Comparison of ENCODE assay signal across 13 cellular contexts in genomic region chr2:202299712-202300111, GRCh38. TPM values are rescaled to one million over a fixed set of nuclear protein-coding genes. Genes with fewer than 3 reads are reported as not detected.
DNase-seq lines count a peak whose midpoint lies in the region; ATAC-seq and TF ChIP-seq lines count a peak whose summit lies in the region.
"Had no signal": no experiment of that assay in that cellular context is flagged by ENCODE, and none has a peak within 500 bp of the region (broad histone marks: within the 10 kb centered on the region; RNA-seq: fewer than 3 reads in every experiment).

No MANE protein-coding gene starts in this region.

- CTCF ChIA-PET in activated CD4-positive, alpha-beta T cell treated with anti-CD3 and anti-CD28 coated beads for 36 hours (lab: Charles Lee) = interaction anchor here (0.6 to 2.3 kb wide), 3 partner anchors 12 to 446 kb away, joined by 3 to 11 read pairs (median 7); no protein-coding TSS in a partner anchor

- POLR2A ChIA-PET in activated CD4-positive, alpha-beta T cell treated with anti-CD3 and anti-CD28 coated beads for 36 hours (lab: Charles Lee) = interaction anchor here (0.6 to 1.6 kb wide), 7 partner anchors 12 to 668 kb away, joined by 3 to 9 read pairs (median 3); no protein-coding TSS in a partner anchor

- H3K4me1 Mint-ChIP-seq in activated CD4-positive, alpha-beta T cell treated with anti-CD3 and anti-CD28 coated beads for 36 hours = peaks cover 44% of the 10 kb centered on the region
- peaks cover 5 to 7% of the 10 kb centered on the region in 2 donors for H3K4me1 Mint-ChIP-seq in natural killer cell

- intact Hi-C loops in activated CD4-positive, alpha-beta T cell treated with anti-CD3 and anti-CD28 coated beads for 36 hours (cut with DNase I, micrococcal nuclease) = loop anchor here (1.0 to 5.0 kb wide), 3 partner anchors 21 to 78 kb away; partner anchors contain the start of genes BMPR2 (in 2 of the 2) and SUMO1 (in 2 of the 2)
- intact Hi-C loops in natural killer cell (cut with micrococcal nuclease) = no loop called here

- no peak overlapping the region for H3K4me3 Mint-ChIP-seq in activated CD4-positive, alpha-beta T cell treated with anti-CD3 and anti-CD28 coated beads for 36 hours
- no peak overlapping the region for H3K4me3 Mint-ChIP-seq in natural killer cell

- H3K9me3 Mint-ChIP-seq in activated CD4-positive, alpha-beta T cell treated with anti-CD3 and anti-CD28 coated beads for 36 hours (ENCODE audit: low read depth) = no peaks in the 10 kb centered on the region
- H3K9me3 Mint-ChIP-seq in natural killer cell = no peaks in the 10 kb centered on the region

- no peaks in the 10 kb centered on the region for H3K27me3 Mint-ChIP-seq in activated CD4-positive, alpha-beta T cell treated with anti-CD3 and anti-CD28 coated beads for 36 hours
- H3K27me3 Mint-ChIP-seq in natural killer cell (ENCODE audit: low read depth in 2 of 2) = no peaks in the 10 kb centered on the region

- peak; percentile 83 for ATAC-seq in activated CD4-positive, alpha-beta T cell treated with anti-CD3 and anti-CD28 coated beads for 36 hours
- ATAC-seq in GM21786 (IDR thresholded peaks at IDR 0.05; ENCODE audit: unreplicated experiment) (peak; percentile 95), HG03439 (IDR thresholded peaks at IDR 0.05; ENCODE audit: unreplicated experiment) (peak; percentile 64), natural killer cell (peak in 1 of 3 donors; percentile 30)
- ATAC-seq: heart left ventricle had no signal

- TF ChIP-seq CTCF in natural killer cell (IDR thresholded peaks at IDR 0.05) = no peak

- H3K36me3 Mint-ChIP-seq in activated CD4-positive, alpha-beta T cell treated with anti-CD3 and anti-CD28 coated beads for 36 hours (ENCODE audit: low read depth) = peaks cover 76% of the 10 kb centered on the region
- peaks cover 42% of the 10 kb centered on the region for H3K36me3 Mint-ChIP-seq in natural killer cell

- DNase-seq in activated CD4-positive, alpha-beta T cell treated with anti-CD3 and anti-CD28 coated beads for 36 hours = no peak
- DNase-seq in activated CD4-positive, alpha-beta T cell treated with anti-CD3 and anti-CD28 coated beads for 48 hours = no peak
- DNase-seq in natural killer cell = no peak
- no peak for DNase-seq in stimulated activated CD4-positive, alpha-beta T cell treated with anti-CD3 and anti-CD28 coated beads, Interleukin-2, amount 100 ng/mL, for 48 hours
- DNase-seq in NCI-H1417 (lab: John Stamatoyannopoulos, UW) = no peak
- DNase-seq in NCI-H69 (lab: John Stamatoyannopoulos, UW) = no peak
- DNase-seq: 8988T; activated CD8-positive, alpha-beta memory T cell treated with anti-CD3 and anti-CD28 coated beads for 24 hours; heart left ventricle; SHP77 treated with DMSO at 0.1 percent for 48 hours; upper lobe of left lung had no signal

- peak overlapping the region; percentile 86 for H3K27ac Mint-ChIP-seq in activated CD4-positive, alpha-beta T cell treated with anti-CD3 and anti-CD28 coated beads for 36 hours
- peak overlapping the region; percentile 37 to 71 for H3K27ac Mint-ChIP-seq in natural killer cell

RNA-seq across cellular contexts. Expression of gene NOP58, which starts 34.1 kb away (rescaled TPM):
- 100 to 1,000 TPM; 160 to 180 TPM for total RNA-seq in activated CD4-positive, alpha-beta T cell treated with anti-CD3 and anti-CD28 coated beads for 36 hours
- total RNA-seq in natural killer cell = 100 to 1,000 TPM; 122 to 155 (median 124) TPM
